Comparison of ENCODE assay signal across 28 cellular contexts in the genomic region with DNA sequence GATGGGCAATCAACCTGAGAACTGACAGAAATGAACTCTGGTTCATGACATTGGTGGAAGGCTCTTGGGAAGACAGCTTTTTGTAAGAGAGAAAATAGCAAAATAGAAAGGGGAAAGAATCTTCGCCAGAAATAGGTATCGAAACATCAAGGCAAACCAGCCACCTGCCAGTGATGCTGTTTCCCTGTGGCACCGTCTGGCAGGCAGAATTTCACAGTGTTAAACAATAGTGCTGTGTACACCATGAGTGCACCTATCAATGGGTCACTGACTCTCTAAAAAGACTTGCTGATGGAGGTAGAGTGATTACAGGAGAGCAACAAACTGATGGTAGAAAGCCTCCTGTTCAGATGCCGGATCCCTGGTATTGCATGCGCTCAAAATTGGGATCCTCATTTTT.
DNase-seq lines count a peak whose midpoint lies in the region; ATAC-seq and TF ChIP-seq lines count a peak whose summit lies in the region.
"Had no signal": no experiment of that assay in that cellular context is flagged by ENCODE, and none has a peak within 500 bp of the region (broad histone marks: within the 10 kb centered on the region; RNA-seq: fewer than 3 reads in every experiment).

No MANE protein-coding gene starts in this region.

- H3K9ac ChIP-seq in neural progenitor cell, result no peak overlapping the region

- no peak for ATAC-seq in HG02973 (IDR thresholded peaks at IDR 0.05; ENCODE audit: unreplicated experiment)
- ATAC-seq: activated CD4-positive, CD25-positive, alpha-beta regulatory T cell treated with anti-CD3 and anti-CD28 coated beads, Interleukin-2, amount 50 U/mL, for 24 hours; activated naive CD4-positive, alpha-beta T cell treated with anti-CD3 and anti-CD28 coated beads, Interleukin-2, amount 50 U/mL, for 72 hours; CD8-positive, alpha-beta T cell; gastrocnemius medialis had no signal

- H3K4me1 Mint-ChIP-seq in neural progenitor cell, result peaks cover 23% of the 10 kb centered on the region
- H3K4me1 Mint-ChIP-seq: immature natural killer cell had no signal

- no peaks in the 10 kb centered on the region for H3K36me3 ChIP-seq in neural progenitor cell
- H3K36me3 ChIP-seq: cardiac muscle cell, gastrocnemius medialis, SJSA1 had no signal

- H4K20me1 ChIP-seq in neural progenitor cell (ENCODE audit: low read depth), result no peaks in the 10 kb centered on the region

- H3K4me2 ChIP-seq in neural progenitor cell, result no peak overlapping the region

- no peak for TF ChIP-seq CTCF in neural progenitor cell (IDR thresholded peaks at IDR 0.05)

- no peaks in the 10 kb centered on the region for H3F3A ChIP-seq in neural progenitor cell (ENCODE audit: low read depth)

- DNase-seq in DMS153 (lab: John Stamatoyannopoulos, UW), result peak; percentile 32
- DNase-seq in DMS153 treated with DMSO at 0.1 percent for 48 hours (lab: John Stamatoyannopoulos, UW; ENCODE audit: unreplicated experiment), result no peak
- DNase-seq in NCI-H146 (lab: John Stamatoyannopoulos, UW), result peak; percentile 68
- peak; percentile 82 for DNase-seq in NCI-H345 treated with DMSO at 0.1 percent for 48 hours (lab: John Stamatoyannopoulos, UW; ENCODE audit: unreplicated experiment)
- no peak for DNase-seq in neural progenitor cell (ENCODE audit: low spot score)
- DNase-seq in NK-92 treated with Interleukin-12 subunit alpha and Interleukin-12 subunit beta, amount 100 ng/mL, for 24 hours (lab: John Stamatoyannopoulos, UW), result no peak
- DNase-seq in RKO (ENCODE audit: low spot score), result no peak
- DNase-seq: activated CD4-positive, alpha-beta memory T cell treated with anti-CD3 and anti-CD28 coated beads for 36 hours; activated CD8-positive, alpha-beta memory T cell treated with anti-CD3 and anti-CD28 coated beads, Interleukin-2, amount 50 U/mL, for 48 hours; AML-193; anterior cingulate cortex; CD8-positive, alpha-beta T cell; gastrocnemius medialis; H9; hippocampal formation; immature natural killer cell; mesendoderm; NCI-H2029; NCI-H526 treated with DMSO at 0.1 percent for 48 hours; nucleus accumbens; trophoblast cell had no signal

- no peak overlapping the region for H3K4me3 ChIP-seq in neural progenitor cell
- H3K4me3 ChIP-seq: cardiac muscle cell, coronary artery, gastrocnemius medialis, SJSA1 had no signal

- no peaks in the 10 kb centered on the region for H3K9me3 ChIP-seq in neural progenitor cell (ENCODE audit: low read depth)
- H3K9me3 ChIP-seq: gastrocnemius medialis, SJSA1 had no signal

- no peaks in the 10 kb centered on the region for H3K27me3 ChIP-seq in neural progenitor cell
- H3K27me3 ChIP-seq: cardiac muscle cell, gastrocnemius medialis had no signal

- H3K79me2 ChIP-seq in neural progenitor cell (ENCODE audit: low read depth), result no peaks in the 10 kb centered on the region

- no peaks in the 10 kb centered on the region for H3K27me3 Mint-ChIP-seq in neural progenitor cell (ENCODE audit: insufficient read depth, low read depth)
- H3K27me3 Mint-ChIP-seq: activated CD4-positive, alpha-beta memory T cell treated with anti-CD3 and anti-CD28 coated beads for 36 hours had no signal

- peaks cover 10% of the 10 kb centered on the region for H3K4me1 ChIP-seq in neural progenitor cell
- H3K4me1 ChIP-seq: gastrocnemius medialis, SJSA1 had no signal

- H3K27ac Mint-ChIP-seq in neural progenitor cell, result no peak overlapping the region
- H3K27ac Mint-ChIP-seq: activated CD4-positive, alpha-beta memory T cell treated with anti-CD3 and anti-CD28 coated beads for 36 hours; activated naive CD4-positive, alpha-beta T cell treated with anti-CD3 and anti-CD28 coated beads, Interleukin-2, amount 50 U/mL, for 72 hours; activated T-helper 2 cell treated with anti-CD3 and anti-CD28 coated beads, Interferon-gamma antibody, Interleukin-2, Interleukin-4, amounts not matched to agents 10 μg/mL and 5 μg/mL and 100 μg/mL, durations not matched to agents 14 hours and 24 hours and 36 hours; CD8-positive, alpha-beta T cell; immature natural killer cell had no signal

- H2AFZ ChIP-seq in neural progenitor cell (replicated peaks), result peak overlapping the region; percentile 64

- no peak overlapping the region for H3K27ac ChIP-seq in neural progenitor cell
- H3K27ac ChIP-seq: cardiac muscle cell, coronary artery, gastrocnemius medialis, SJSA1 had no signal

- no peak overlapping the region for H3K4me3 Mint-ChIP-seq in neural progenitor cell
- H3K4me3 Mint-ChIP-seq: activated CD4-positive, alpha-beta memory T cell treated with anti-CD3 and anti-CD28 coated beads for 36 hours; CD8-positive, alpha-beta T cell; H9; immature natural killer cell had no signal

- peaks cover 9% of the 10 kb centered on the region for H3K9me3 Mint-ChIP-seq in neural progenitor cell
- H3K9me3 Mint-ChIP-seq: activated CD4-positive, alpha-beta memory T cell treated with anti-CD3 and anti-CD28 coated beads for 36 hours; activated T-helper 2 cell treated with anti-CD3 and anti-CD28 coated beads, Interferon-gamma antibody, Interleukin-2, Interleukin-4, amounts not matched to agents 10 μg/mL and 5 μg/mL and 100 μg/mL, durations not matched to agents 14 hours and 24 hours and 36 hours; CD8-positive, alpha-beta T cell had no signal

- peaks cover 4% of the 10 kb centered on the region for H3K36me3 Mint-ChIP-seq in neural progenitor cell
- H3K36me3 Mint-ChIP-seq: activated CD4-positive, alpha-beta memory T cell treated with anti-CD3 and anti-CD28 coated beads for 36 hours; activated naive CD4-positive, alpha-beta T cell treated with anti-CD3 and anti-CD28 coated beads, Interleukin-2, amount 50 U/mL, for 72 hours; CD8-positive, alpha-beta T cell had no signal

Comparison
In these comparisons a context has a peak if more than half of its experiments do, and no peak if none do; other contexts are left out.
1. DNase-seq: peak in DMS153 (single experiment), NCI-H146 (single experiment) and NCI-H345 treated with DMSO at 0.1 percent for 48 hours (single experiment); none in DMS153 treated with DMSO at 0.1 percent for 48 hours (single experiment), neural progenitor cell (single experiment), NK-92 treated with Interleukin-12 subunit alpha and Interleukin-12 subunit beta, amount 100 ng/mL, for 24 hours (single experiment) and RKO (single experiment).